ENCODE assay signal across 26 cellular contexts in the genomic region with DNA sequence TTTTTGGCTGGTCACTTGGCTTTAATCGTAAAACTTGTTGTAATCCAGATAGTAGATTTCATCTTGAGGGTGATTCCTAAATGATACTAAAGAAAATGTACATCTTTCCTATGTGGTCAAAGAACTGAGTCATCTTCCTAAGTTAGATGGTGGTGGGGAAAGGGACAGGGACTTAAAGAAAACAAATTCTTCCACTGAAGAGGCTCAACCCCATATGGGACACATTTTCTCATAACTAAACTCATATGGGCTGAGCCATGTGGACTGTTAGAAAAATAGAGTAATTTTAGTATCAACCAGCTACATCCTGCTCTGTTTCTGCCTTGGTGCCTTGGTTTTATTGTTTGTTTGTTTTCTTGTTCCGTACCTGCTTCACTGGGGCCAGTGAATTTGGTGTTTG.
"Had no signal": no experiment of that assay in that cellular context is flagged by ENCODE, and none has a peak within 500 bp of the region (broad histone marks: within the 10 kb centered on the region; RNA-seq: fewer than 3 reads in every experiment).

No MANE protein-coding gene starts in this region.

- H3K36me3 ChIP-seq: ascending aorta, MG63, Peyer's patch, SJCRH30 had no signal

- H3K4me1 ChIP-seq: ascending aorta, body of pancreas, Peyer's patch, SJCRH30 had no signal

- H3K27me3 ChIP-seq: ascending aorta, body of pancreas, MG63, Peyer's patch had no signal

- H3K36me3 Mint-ChIP-seq: activated naive CD4-positive, alpha-beta T cell treated with anti-CD3 and anti-CD28 coated beads, Interleukin-2, amount 10 ng/mL, durations not matched to agents 7 days and 5 days had no signal

- H3K4me3 Mint-ChIP-seq: activated naive CD4-positive, alpha-beta T cell treated with anti-CD3 and anti-CD28 coated beads, Interleukin-2, amount 10 ng/mL, durations not matched to agents 7 days and 5 days; activated naive CD8-positive, alpha-beta T cell treated with anti-CD3 and anti-CD28 coated beads, Interleukin-2, amount 50 U/mL, for 24 hours; central memory CD8-positive, alpha-beta T cell had no signal

- H3K4me1 Mint-ChIP-seq: central memory CD8-positive, alpha-beta T cell had no signal

- DNase-seq: activated CD4-positive, alpha-beta T cell treated with anti-CD3 and anti-CD28 coated beads for 4 hours; activated CD4-positive, alpha-beta T cell treated with anti-CD3 and anti-CD28 coated beads, Interleukin-2, amount 50 U/mL, for 4 hours; activated CD4-positive, CD25-positive, alpha-beta regulatory T cell; activated gamma-delta T cell; activated naive CD4-positive, alpha-beta T cell treated with anti-CD3 and anti-CD28 coated beads, Interleukin-2, amount 10 ng/mL, durations not matched to agents 7 days and 5 days; activated naive CD8-positive, alpha-beta T cell treated with anti-CD3 and anti-CD28 coated beads, Interleukin-2, amount 50 U/mL, for 24 hours; amniotic stem cell; body of pancreas; MG63; NCI-H1105; NCI-H1436; NCI-H1694 treated with DMSO at 0.1 percent for 48 hours; NCI-H2029 treated with DMSO at 0.1 percent for 48 hours; NCI-H345; NCI-H510A; NCI-H526 treated with DMSO at 0.1 percent for 48 hours; NCI-H82; Peyer's patch; Right ventricle myocardium superior; SJCRH30; SK-N-SH; T-helper 1 cell had no signal

- H3K9me3 ChIP-seq: ascending aorta, body of pancreas, MG63, Peyer's patch, SJCRH30, SK-N-SH had no signal

- ATAC-seq: activated naive CD8-positive, alpha-beta T cell treated with anti-CD3 and anti-CD28 coated beads, Interleukin-2, amount 50 U/mL, for 24 hours; body of pancreas had no signal

- H3K4me3 ChIP-seq: ascending aorta, body of pancreas, MG63, Peyer's patch, SJCRH30 had no signal

- H3K4me2 ChIP-seq: SK-N-SH had no signal

- H3K9ac ChIP-seq: SK-N-SH had no signal

- H3K27ac Mint-ChIP-seq: activated naive CD4-positive, alpha-beta T cell treated with anti-CD3 and anti-CD28 coated beads, Interleukin-2, amount 10 ng/mL, durations not matched to agents 7 days and 5 days; activated naive CD8-positive, alpha-beta T cell treated with anti-CD3 and anti-CD28 coated beads, Interleukin-2, amount 50 U/mL, for 24 hours had no signal

- H3K9me3 Mint-ChIP-seq: activated naive CD4-positive, alpha-beta T cell treated with anti-CD3 and anti-CD28 coated beads, Interleukin-2, amount 10 ng/mL, durations not matched to agents 7 days and 5 days; activated naive CD8-positive, alpha-beta T cell treated with anti-CD3 and anti-CD28 coated beads, Interleukin-2, amount 50 U/mL, for 24 hours; central memory CD8-positive, alpha-beta T cell had no signal

- H3K27me3 Mint-ChIP-seq: activated naive CD4-positive, alpha-beta T cell treated with anti-CD3 and anti-CD28 coated beads, Interleukin-2, amount 10 ng/mL, durations not matched to agents 7 days and 5 days had no signal

- H3K27ac ChIP-seq: ascending aorta, body of pancreas, Peyer's patch, RWPE1, SJCRH30, VCaP had no signal
